Comparison of ENCODE assay signal across 21 cellular contexts in genomic region chr10:29732918-29733317, GRCh38.
DNase-seq lines count a peak whose midpoint lies in the region; ATAC-seq and TF ChIP-seq lines count a peak whose summit lies in the region.
"Had no signal": no experiment of that assay in that cellular context is flagged by ENCODE, and none has a peak within 500 bp of the region (broad histone marks: within the 10 kb centered on the region; RNA-seq: fewer than 3 reads in every experiment).

No MANE protein-coding gene starts in this region.

- TF ChIP-seq CTCF in ascending aorta (IDR thresholded peaks at IDR 0.05) (no peak), dorsolateral prefrontal cortex (IDR thresholded peaks at IDR 0.05 in 54 of 56, conservative IDR thresholded peaks at IDR 0.05 in 2 of 56; ENCODE audit: low read depth in 1 of 56, partially characterized antibody in 56 of 56) (no peak)

- no peaks in the 10 kb centered on the region for H3K36me3 ChIP-seq in CD8-positive, alpha-beta memory T cell (ENCODE audit: insufficient read depth, low read length)
- H3K36me3 ChIP-seq in ascending aorta (peaks cover 0 to 4% of the 10 kb centered on the region in 2 donors), muscle layer of duodenum (ENCODE audit: control insufficient read depth in 1 of 2, insufficient read depth in 2 of 2, low read length in 2 of 2) (no peaks in the 10 kb centered on the region), stomach smooth muscle (ENCODE audit: control insufficient read depth in 2 of 2, insufficient read depth in 2 of 2, low read length in 2 of 2) (no peaks in the 10 kb centered on the region)
- H3K36me3 ChIP-seq: heart left ventricle, left lung had no signal

- no peaks in the 10 kb centered on the region for H3K9me3 Mint-ChIP-seq in CD8-positive, alpha-beta memory T cell
- H3K9me3 Mint-ChIP-seq: activated CD4-positive, alpha-beta T cell treated with anti-CD3 and anti-CD28 coated beads, Interleukin-2, amount 10 ng/mL, durations not matched to agents 24 days and 14 days; HFFc6 had no signal

- H3K9ac ChIP-seq in stomach smooth muscle (ENCODE audit: low read length in 2 of 2): peak overlapping the region; percentile 67 to 98

- CTCF ChIA-PET in CD8-positive, alpha-beta memory T cell (lab: Charles Lee): no interaction called here

- POLR2A ChIA-PET in CD8-positive, alpha-beta memory T cell (lab: Charles Lee): interaction anchor here (0.6 kb wide), 1 partner anchor 8 kb away, joined by 3 read pairs; no protein-coding TSS in a partner anchor

- no peak for ATAC-seq in GM19463 (IDR thresholded peaks at IDR 0.05; ENCODE audit: unreplicated experiment)
- ATAC-seq: heart left ventricle, left lung had no signal

- peak overlapping the region in 5 of 7 donors; percentile 26 to 87 (median 42) for H3K4me3 Mint-ChIP-seq in CD8-positive, alpha-beta memory T cell
- H3K4me3 Mint-ChIP-seq: activated CD4-positive, alpha-beta T cell treated with anti-CD3 and anti-CD28 coated beads, Interleukin-2, amount 10 ng/mL, durations not matched to agents 24 days and 14 days; HFFc6 had no signal

- H3K27ac ChIP-seq in CD8-positive, alpha-beta memory T cell (ENCODE audit: low read depth, low read length): no peak overlapping the region
- H3K27ac ChIP-seq in ascending aorta: peak overlapping the region; percentile 95 to 98
- peak overlapping the region; percentile 84 for H3K27ac ChIP-seq in muscle layer of duodenum (ENCODE audit: low read length)
- peak overlapping the region; percentile 98 for H3K27ac ChIP-seq in stomach smooth muscle (ENCODE audit: low read length)
- H3K27ac ChIP-seq in dorsolateral prefrontal cortex: no peak overlapping the region

- H3K27me3 Mint-ChIP-seq in CD8-positive, alpha-beta memory T cell: peaks cover 1 to 4% of the 10 kb centered on the region in 2 donors

- no peaks in the 10 kb centered on the region for H3K9me3 ChIP-seq in CD8-positive, alpha-beta memory T cell (ENCODE audit: low read length)
- H3K9me3 ChIP-seq in ascending aorta: no peaks in the 10 kb centered on the region
- H3K9me3 ChIP-seq in muscle layer of duodenum (ENCODE audit: control insufficient read depth in 1 of 2, low read length in 2 of 2): no peaks in the 10 kb centered on the region
- no peaks in the 10 kb centered on the region for H3K9me3 ChIP-seq in stomach smooth muscle (ENCODE audit: control insufficient read depth in 2 of 2, low read length in 2 of 2)
- H3K9me3 ChIP-seq: heart left ventricle, left lung had no signal

- intact Hi-C loops in ascending aorta (cut with DNase I) (loop anchor here (10.0 kb wide), 1 partner anchor 208 kb away; no protein-coding TSS in a partner anchor), dorsolateral prefrontal cortex (cut with DNase I) (no loop called here)

- peaks cover 37 to 49% (median 42%) of the 10 kb centered on the region in 3 donors for H3K4me1 Mint-ChIP-seq in CD8-positive, alpha-beta memory T cell

- DNase-seq in CD8-positive, alpha-beta memory T cell: no peak
- DNase-seq in ascending aorta (ENCODE audit: low spot score in 2 of 2) (peak in 1 of 2 donors; percentile 46), dorsolateral prefrontal cortex (no peak), KBM-7 (no peak)
- DNase-seq: activated CD4-positive, alpha-beta T cell treated with anti-CD3 and anti-CD28 coated beads, Interleukin-2, amount 10 ng/mL, durations not matched to agents 24 days and 14 days; activated effector memory CD4-positive, alpha-beta T cell treated with Interleukin-2 at 50 U/mL for 16 hours; amygdala; effector memory CD4-positive, alpha-beta T cell; heart left ventricle; HFFc6; left lung; MV-4-11; NCI-H187 treated with DMSO at 0.1 percent for 48 hours; NCI-H446 treated with DMSO at 0.1 percent for 48 hours; posterior cingulate gyrus; stimulated activated CD4-positive, alpha-beta T cell treated with anti-CD3 and anti-CD28 coated beads, Interleukin-4, amount 100 ng/mL, for 4 hours; SW 1271 had no signal

- in situ Hi-C loops in KBM-7 (cut with MboI; ENCODE audit: low pct_unique_long_range_greater_than_20kb, low sequenced_read_pairs): no loop called here

- peaks cover 23% of the 10 kb centered on the region for H3K4me1 ChIP-seq in CD8-positive, alpha-beta memory T cell (ENCODE audit: insufficient read depth, low read length)
- H3K4me1 ChIP-seq in ascending aorta (peaks cover 6 to 33% of the 10 kb centered on the region in 2 donors), muscle layer of duodenum (ENCODE audit: control insufficient read depth in 1 of 2, insufficient read depth in 2 of 2, low read length in 2 of 2) (peaks cover 0 to 17% of the 10 kb centered on the region in 2 donors), stomach smooth muscle (ENCODE audit: control insufficient read depth, insufficient read depth, low read length) (peaks cover 53% of the 10 kb centered on the region)

- no peak overlapping the region for H3K4me3 ChIP-seq in CD8-positive, alpha-beta memory T cell (ENCODE audit: low read length)
- peak overlapping the region; percentile 74 to 97 for H3K4me3 ChIP-seq in ascending aorta
- peak overlapping the region; percentile 27 to 94 for H3K4me3 ChIP-seq in muscle layer of duodenum (ENCODE audit: low read depth in 1 of 2, low read length in 2 of 2)
- H3K4me3 ChIP-seq in stomach smooth muscle (ENCODE audit: low read length in 2 of 2): peak overlapping the region; percentile 48 to 95
- H3K4me3 ChIP-seq in dorsolateral prefrontal cortex: no peak overlapping the region
- H3K4me3 ChIP-seq: left lung, smooth muscle cell had no signal

- no peaks in the 10 kb centered on the region for H3K27me3 ChIP-seq in CD8-positive, alpha-beta memory T cell (ENCODE audit: insufficient read depth, low read length, poor library complexity, severe bottlenecking)
- H3K27me3 ChIP-seq in ascending aorta: no peaks in the 10 kb centered on the region
- no peaks in the 10 kb centered on the region for H3K27me3 ChIP-seq in muscle layer of duodenum (ENCODE audit: low read depth, low read length)
- H3K27me3 ChIP-seq in stomach smooth muscle (ENCODE audit: control insufficient read depth in 1 of 2, insufficient read depth in 2 of 2, low read length in 2 of 2): no peaks in the 10 kb centered on the region
- peaks cover 0 to 49% (median 5%) of the 10 kb centered on the region in 45 donors for H3K27me3 ChIP-seq in dorsolateral prefrontal cortex
- H3K27me3 ChIP-seq: heart left ventricle, left lung had no signal

- no peak overlapping the region for H3K27ac Mint-ChIP-seq in CD8-positive, alpha-beta memory T cell
- H3K27ac Mint-ChIP-seq: activated CD4-positive, alpha-beta T cell treated with anti-CD3 and anti-CD28 coated beads, Interleukin-2, amount 10 ng/mL, durations not matched to agents 24 days and 14 days; HFFc6 had no signal

- H3K36me3 Mint-ChIP-seq in CD8-positive, alpha-beta memory T cell: peaks cover 0 to 7% (median 5%) of the 10 kb centered on the region in 3 donors

Comparison
In these comparisons a context has a peak if more than half of its experiments do, and no peak if none do; other contexts are left out.
1. H3K27ac ChIP-seq: peak in ascending aorta (2 of 2), muscle layer of duodenum (single experiment) and stomach smooth muscle (single experiment); none in CD8-positive, alpha-beta memory T cell (single experiment) and dorsolateral prefrontal cortex (0 of 59).
2. H3K4me3 ChIP-seq: peak in ascending aorta (2 of 2), muscle layer of duodenum (2 of 2) and stomach smooth muscle (2 of 2); none in CD8-positive, alpha-beta memory T cell (single experiment) and dorsolateral prefrontal cortex (0 of 59).